ENCODE assay signal across 23 cellular contexts in the genomic region with DNA sequence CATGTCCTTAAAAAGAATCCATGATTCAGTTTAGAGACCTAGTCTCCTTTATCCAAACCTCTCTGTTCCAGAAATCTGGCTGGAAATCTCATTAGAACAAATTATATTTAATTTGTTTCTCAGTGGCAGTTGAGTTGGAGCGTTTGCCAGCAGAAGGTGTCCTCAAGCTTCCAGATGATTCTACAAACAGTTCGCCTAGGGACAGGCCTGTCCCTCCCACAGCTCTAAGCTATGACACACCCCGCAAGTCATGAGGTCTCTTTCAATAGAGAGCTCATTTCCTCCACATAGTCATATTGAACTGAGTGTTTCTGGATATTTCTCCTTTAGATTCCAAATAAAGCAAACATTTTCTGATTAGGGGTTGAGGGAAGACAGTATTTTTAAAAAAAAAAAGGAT.
DNase-seq lines count a peak whose midpoint lies in the region; ATAC-seq and TF ChIP-seq lines count a peak whose summit lies in the region.
"Had no signal": no experiment of that assay in that cellular context is flagged by ENCODE, and none has a peak within 500 bp of the region (broad histone marks: within the 10 kb centered on the region; RNA-seq: fewer than 3 reads in every experiment).

No MANE protein-coding gene starts in this region.

- H3K27ac Mint-ChIP-seq in nephron = peak overlapping the region; percentile 99 to 100 (median 99)
- H3K27ac Mint-ChIP-seq: CD4-positive, alpha-beta memory T cell; GM23338; H9 had no signal

- peaks cover 3% of the 10 kb centered on the region for H3K36me3 Mint-ChIP-seq in nephron (ENCODE audit: low read depth)
- H3K36me3 Mint-ChIP-seq: CD4-positive, alpha-beta memory T cell had no signal

- no peak overlapping the region for H3K4me3 ChIP-seq in esophagus muscularis mucosa
- no peak overlapping the region for H3K4me3 ChIP-seq in stomach smooth muscle (ENCODE audit: low read length in 2 of 2)
- H3K4me3 ChIP-seq in SJCRH30 = no peak overlapping the region
- H3K4me3 ChIP-seq: GM12878, GM23338, K562 had no signal

- H3K27ac ChIP-seq in esophagus muscularis mucosa (replicated peaks in 1 of 4) (peak overlapping the region; percentile 24 to 55 (median 42)), stomach smooth muscle (ENCODE audit: low read length) (peak overlapping the region; percentile 37), SJCRH30 (no peak overlapping the region)

- H3K36me3 ChIP-seq in esophagus muscularis mucosa (no peaks in the 10 kb centered on the region), stomach smooth muscle (ENCODE audit: control insufficient read depth in 2 of 2, insufficient read depth in 2 of 2, low read length in 2 of 2) (no peaks in the 10 kb centered on the region), SJCRH30 (no peaks in the 10 kb centered on the region)

- 76% methylated on average over 3 of the region's 3 CpGs for WGBS in esophagus muscularis mucosa

- H3K4me1 ChIP-seq in esophagus muscularis mucosa = peaks cover 2 to 21% (median 16%) of the 10 kb centered on the region in 4 donors
- peaks cover 10% of the 10 kb centered on the region for H3K4me1 ChIP-seq in stomach smooth muscle (ENCODE audit: control insufficient read depth, insufficient read depth, low read length)
- H3K4me1 ChIP-seq in SJCRH30 = peaks cover 6% of the 10 kb centered on the region; the same call in 1 of the 2 replicates
- H3K4me1 ChIP-seq: Caco-2 had no signal

- in situ Hi-C loops in KBM-7 (cut with MboI; ENCODE audit: low pct_unique_long_range_greater_than_20kb, low sequenced_read_pairs) = no loop called here

- TF ChIP-seq CTCF in esophagus muscularis mucosa (IDR thresholded peaks at IDR 0.05) = no peak
- no peak for TF ChIP-seq CTCF in nephron (IDR thresholded peaks at IDR 0.05; ENCODE audit: unreplicated experiment in 3 of 3)

- no peak overlapping the region for H3K9ac ChIP-seq in stomach smooth muscle (ENCODE audit: low read length in 2 of 2)

- peak overlapping the region in 1 of 3 experiments; percentile 5 for H3K4me3 Mint-ChIP-seq in nephron
- H3K4me3 Mint-ChIP-seq: CD4-positive, alpha-beta memory T cell; GM23338; H9 had no signal

- DNase-seq in AG20443 (ENCODE audit: low spot score) (peak; percentile 27), esophagus muscularis mucosa (ENCODE audit: extremely low spot score) (no peak), KBM-7 (no peak), Right ventricle myocardium superior (no peak), SJCRH30 (no peak)
- DNase-seq: C1 segment of cervical spinal cord; Caco-2; CD4-positive, alpha-beta memory T cell; GDM1; H9; MV-4-11; NCI-H1105 treated with DMSO at 0.1 percent for 48 hours; NCI-H146; NCI-H2029; NCI-H446; NCI-H524 treated with DMSO at 0.1 percent for 48 hours; NCI-H774 had no signal

- no peak for TF ChIP-seq POLR2A in esophagus muscularis mucosa (IDR thresholded peaks at IDR 0.05; ENCODE audit: low read depth)

- intact Hi-C loops in esophagus muscularis mucosa (cut with DNase I) (no loop called here), Right ventricle myocardium superior (cut with DNase I) (no loop called here)

- no peak for TF ChIP-seq EP300 in esophagus muscularis mucosa (IDR thresholded peaks at IDR 0.05)

- peaks cover 6% of the 10 kb centered on the region for H3K9me3 Mint-ChIP-seq in nephron
- H3K9me3 Mint-ChIP-seq: CD4-positive, alpha-beta memory T cell; GM23338; H9 had no signal

- ATAC-seq in Right ventricle myocardium superior (ENCODE audit: poor library complexity) (no peak), GM21367 (IDR thresholded peaks at IDR 0.05; ENCODE audit: unreplicated experiment) (no peak)
- ATAC-seq: GM12878, GM23338, K562 had no signal

- H3K4me1 Mint-ChIP-seq in nephron = peaks cover 44% of the 10 kb centered on the region
- H3K4me1 Mint-ChIP-seq: CD4-positive, alpha-beta memory T cell had no signal

- no peaks in the 10 kb centered on the region for H3K27me3 ChIP-seq in esophagus muscularis mucosa
- no peaks in the 10 kb centered on the region for H3K27me3 ChIP-seq in stomach smooth muscle (ENCODE audit: control insufficient read depth in 1 of 2, insufficient read depth in 2 of 2, low read length in 2 of 2)
- no peaks in the 10 kb centered on the region for H3K27me3 ChIP-seq in SJCRH30

- H3K9me3 ChIP-seq in esophagus muscularis mucosa = no peaks in the 10 kb centered on the region
- no peaks in the 10 kb centered on the region for H3K9me3 ChIP-seq in stomach smooth muscle (ENCODE audit: control insufficient read depth in 2 of 2, low read length in 2 of 2)
- no peaks in the 10 kb centered on the region for H3K9me3 ChIP-seq in SJCRH30 (replicated peaks)
- H3K9me3 ChIP-seq: Caco-2 had no signal

- no peaks in the 10 kb centered on the region for H3K27me3 Mint-ChIP-seq in nephron (ENCODE audit: low read depth)
